ENCODE assay signal across 14 cellular contexts in the genomic region with DNA sequence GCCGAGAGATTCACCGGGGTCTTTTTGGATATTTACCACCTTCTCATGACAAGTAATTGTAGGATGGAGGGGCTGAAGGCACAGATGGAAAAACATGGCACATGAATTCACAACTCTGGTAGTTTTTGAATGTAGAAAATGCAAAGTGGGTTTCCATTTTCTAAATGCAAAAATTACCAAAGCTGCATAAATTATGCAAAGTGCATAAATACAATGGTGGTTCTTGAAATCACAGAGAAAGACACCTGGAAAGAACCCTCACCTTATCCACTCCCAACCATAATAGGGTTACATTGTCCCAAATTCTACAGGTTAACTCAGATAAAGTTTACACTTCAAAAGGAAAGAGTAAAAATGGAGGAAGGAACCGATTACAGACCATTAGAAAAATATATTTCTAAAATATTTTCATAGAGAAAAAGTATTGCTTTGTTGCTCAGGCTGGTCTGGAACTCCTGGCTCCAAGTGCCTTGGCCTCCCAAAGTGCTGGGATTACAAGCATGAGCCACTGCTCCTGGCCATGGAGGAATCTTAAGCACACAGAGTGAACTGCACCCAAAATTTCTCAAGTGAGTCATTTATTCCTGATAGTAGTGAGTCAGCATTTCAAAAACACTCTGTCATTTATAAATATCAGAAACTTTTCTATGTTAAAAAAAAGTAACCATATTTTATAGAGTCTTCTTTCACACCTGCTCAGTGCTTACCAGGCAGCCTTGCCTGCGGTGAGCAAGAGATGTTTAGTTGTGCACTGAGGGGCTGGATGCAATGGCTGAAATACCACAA.
DNase-seq lines count a peak whose midpoint lies in the region; ATAC-seq, FAIRE-seq and TF ChIP-seq lines count a peak whose summit lies in the region.
"Had no signal": no experiment of that assay in that cellular context is flagged by ENCODE, and none has a peak within 500 bp of the region (broad histone marks: within the 10 kb centered on the region; RNA-seq: fewer than 3 reads in every experiment).

No MANE protein-coding gene starts in this region.

- no peaks in the 10 kb centered on the region for H3K79me2 ChIP-seq in OCI-LY7 (ENCODE audit: insufficient read depth, low read depth, low read length)

- no peaks in the 10 kb centered on the region for H3K9me2 ChIP-seq in OCI-LY7 (ENCODE audit: insufficient read depth, low read length)

- DNase-seq in GM03348 (ENCODE audit: low spot score) (peak; percentile 58), RCC 7860 (ENCODE audit: low spot score) (peak; percentile 66), renal cortical epithelial cell (ENCODE audit: low read depth) (peak; percentile 82), left colon (no peak), OCI-LY7 (ENCODE audit: low spot score) (no peak), C1 segment of cervical spinal cord (lab: John Stamatoyannopoulos, UW) (no peak)
- DNase-seq: activated naive CD8-positive, alpha-beta T cell treated with anti-CD3 and anti-CD28 coated beads, Interleukin-2, amount 10 ng/mL, durations not matched to agents 7 days and 5 days; DMS79; endodermal cell; NCI-H2029 had no signal

- H3K4me1 ChIP-seq in OCI-LY7 (ENCODE audit: insufficient read depth, low read length, poor library complexity, severe bottlenecking): no peaks in the 10 kb centered on the region
- H3K4me1 ChIP-seq: vagina had no signal

- no peak for TF ChIP-seq CTCF in OCI-LY7 (conservative IDR thresholded peaks at IDR 0.05; ENCODE audit: low read length)

- CTCF ChIA-PET in OCI-LY7 (lab: Charles Lee; ENCODE audit: unreplicated experiment): no interaction called here

- peak; percentile 79 for ATAC-seq in esophagus mucosa
- no peak for ATAC-seq in left colon
- ATAC-seq in HG03135 (IDR thresholded peaks at IDR 0.05; ENCODE audit: unreplicated experiment): no peak

- no peak overlapping the region for H2AFZ ChIP-seq in OCI-LY7 (ENCODE audit: low read length)

- peak; percentile 67 for FAIRE-seq in RCC 7860 (lab: Jason Lieb, UNC)
- FAIRE-seq: TTC549 had no signal

- H3K4me3 ChIP-seq in OCI-LY7 (ENCODE audit: low read depth, low read length, poor library complexity, severe bottlenecking): no peak overlapping the region
- H3K4me3 ChIP-seq: vagina had no signal

- intact Hi-C loops in left colon (cut with DNase I, micrococcal nuclease) (no loop called here), OCI-LY7 (cut with micrococcal nuclease; ENCODE audit: unreplicated experiment) (no loop called here)

- H3K9me3 ChIP-seq in OCI-LY7 (ENCODE audit: low read length): no peaks in the 10 kb centered on the region
- H3K9me3 ChIP-seq: vagina had no signal

- POLR2A ChIA-PET in OCI-LY7 (lab: Charles Lee): no interaction called here

- no peak overlapping the region for H3K4me2 ChIP-seq in OCI-LY7 (ENCODE audit: low read length)

- H4K20me1 ChIP-seq in OCI-LY7 (ENCODE audit: insufficient read depth, low read length): no peaks in the 10 kb centered on the region

- BruUV-seq in OCI-LY7 (replicated peaks; lab: Mats Ljungman, UMichigan): no TSS peak

- H3K27ac ChIP-seq in OCI-LY7 (ENCODE audit: low read depth, low read length, poor library complexity, severe bottlenecking): no peak overlapping the region
- H3K27ac ChIP-seq: vagina had no signal

- H3K36me3 ChIP-seq in OCI-LY7 (ENCODE audit: insufficient read depth, low read length): no peaks in the 10 kb centered on the region
- H3K36me3 ChIP-seq: vagina had no signal

Comparison
In these comparisons a context has a peak if more than half of its experiments do, and no peak if none do; other contexts are left out.
1. DNase-seq: peak in GM03348 (single experiment), RCC 7860 (single experiment) and renal cortical epithelial cell (single experiment); none in left colon (0 of 2), OCI-LY7 (single experiment) and C1 segment of cervical spinal cord (0 of 14).